Comparison of ENCODE assay signal across 11 cellular contexts in the genomic region with DNA sequence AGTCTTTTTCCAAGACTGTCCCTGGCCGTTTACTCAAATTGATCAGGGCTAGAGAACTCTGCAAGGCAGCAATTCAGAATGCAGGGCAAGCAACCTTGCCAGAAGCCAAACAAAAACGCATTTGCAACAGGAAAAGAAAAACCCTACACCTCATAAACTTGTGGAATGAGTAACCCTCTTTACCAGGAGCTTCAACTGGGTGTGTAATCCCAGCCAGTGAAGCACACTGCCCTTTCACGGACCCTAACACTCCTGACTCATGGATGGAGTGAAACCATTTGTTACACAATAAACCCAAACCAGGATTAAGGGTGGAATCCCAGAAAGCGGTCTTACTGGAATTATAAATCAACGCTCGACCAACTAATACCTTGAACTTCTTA. TPM values are rescaled to one million over a fixed set of nuclear protein-coding genes. Genes with fewer than 3 reads are reported as not detected.
DNase-seq lines count a peak whose midpoint lies in the region; ATAC-seq and TF ChIP-seq lines count a peak whose summit lies in the region.
"Had no signal": no experiment of that assay in that cellular context is flagged by ENCODE, and none has a peak within 500 bp of the region (broad histone marks: within the 10 kb centered on the region; RNA-seq: fewer than 3 reads in every experiment).

No MANE protein-coding gene starts in this region.

- no peak for TF ChIP-seq CTCF in RWPE2 (IDR thresholded peaks at IDR 0.05; ENCODE audit: poor library complexity, severe bottlenecking)
- TF ChIP-seq CTCF in esophagus squamous epithelium (IDR thresholded peaks at IDR 0.05): no peak

- peak; percentile 99 for ATAC-seq in RWPE2 (ENCODE audit: low read depth)
- ATAC-seq in HG03432 (IDR thresholded peaks at IDR 0.05; ENCODE audit: unreplicated experiment): no peak
- no peak for ATAC-seq in activated CD4-positive, CD25-positive, alpha-beta regulatory T cell treated with anti-CD3 and anti-CD28 coated beads, Interleukin-2, amount 50 U/mL, for 24 hours

- no peaks in the 10 kb centered on the region for H3K27me3 ChIP-seq in RWPE2 (ENCODE audit: insufficient read depth, poor library complexity, severe bottlenecking)
- no peaks in the 10 kb centered on the region for H3K27me3 ChIP-seq in esophagus squamous epithelium

- peaks cover 7% of the 10 kb centered on the region for H3K27me3 Mint-ChIP-seq in activated CD4-positive, alpha-beta memory T cell treated with anti-CD3 and anti-CD28 coated beads for 36 hours

- H3K9me3 Mint-ChIP-seq in activated CD4-positive, alpha-beta memory T cell treated with anti-CD3 and anti-CD28 coated beads for 36 hours: no peaks in the 10 kb centered on the region

- H3K4me3 ChIP-seq in RWPE2 (ENCODE audit: severe bottlenecking) (no peak overlapping the region), esophagus squamous epithelium (no peak overlapping the region)

- H3K36me3 ChIP-seq in RWPE2 (ENCODE audit: low read depth) (peaks cover 88% of the 10 kb centered on the region), esophagus squamous epithelium (peaks cover 7 to 84% (median 10%) of the 10 kb centered on the region in 3 donors)

- H3K27ac ChIP-seq in RWPE2 (ENCODE audit: poor library complexity, severe bottlenecking): peak overlapping the region; percentile 99
- H3K27ac ChIP-seq in esophagus squamous epithelium: peak overlapping the region; percentile 49 to 72 (median 54)

- no peaks in the 10 kb centered on the region for H3K4me1 Mint-ChIP-seq in activated CD4-positive, alpha-beta memory T cell treated with anti-CD3 and anti-CD28 coated beads for 36 hours (ENCODE audit: low read depth)

- H3K4me1 ChIP-seq in RWPE2 (ENCODE audit: insufficient read depth, poor library complexity, severe bottlenecking): peaks cover 20% of the 10 kb centered on the region
- H3K4me1 ChIP-seq in esophagus squamous epithelium: peaks cover 4 to 21% (median 14%) of the 10 kb centered on the region in 3 donors

- intact Hi-C loops in esophagus squamous epithelium (cut with DNase I): no loop called here
- intact Hi-C loops in activated CD4-positive, alpha-beta memory T cell treated with anti-CD3 and anti-CD28 coated beads for 36 hours (cut with micrococcal nuclease): no loop called here

- no peaks in the 10 kb centered on the region for H3K36me3 Mint-ChIP-seq in activated CD4-positive, alpha-beta memory T cell treated with anti-CD3 and anti-CD28 coated beads for 36 hours

- TF ChIP-seq POLR2A in esophagus squamous epithelium (IDR thresholded peaks at IDR 0.05): no peak

- WGBS in esophagus squamous epithelium, 2 donors: 26 to 54% methylated on average over 6 of the region's 6 CpGs

- no peaks in the 10 kb centered on the region for H3K9me3 ChIP-seq in RWPE2 (ENCODE audit: severe bottlenecking)
- no peaks in the 10 kb centered on the region for H3K9me3 ChIP-seq in esophagus squamous epithelium

- DNase-seq in ELR (ENCODE audit: low read depth) (peak; percentile 97), RWPE2 (ENCODE audit: low spot score) (peak; percentile 92), esophagus squamous epithelium (lab: John Stamatoyannopoulos, UW) (no peak), renal cortical epithelial cell (ENCODE audit: low read depth) (peak; percentile 99)
- no peak for DNase-seq in activated CD4-positive, alpha-beta T cell treated with anti-CD3 and anti-CD28 coated beads, Interleukin-2, amount 50 U/mL, for 48 hours
- no peak for DNase-seq in activated CD4-positive, alpha-beta memory T cell treated with anti-CD3 and anti-CD28 coated beads for 36 hours
- DNase-seq: activated T-cell treated with anti-CD3 and anti-CD28 coated beads, Interleukin-2, amount 50 U/mL, for 1 hour; NK-92 treated with Interleukin-12 subunit alpha and Interleukin-12 subunit beta, amount 100 ng/mL, for 24 hours had no signal

- CTCF ChIA-PET in activated CD4-positive, alpha-beta memory T cell treated with anti-CD3 and anti-CD28 coated beads for 36 hours (lab: Charles Lee): no interaction called here

- H3K4me3 Mint-ChIP-seq in activated CD4-positive, alpha-beta memory T cell treated with anti-CD3 and anti-CD28 coated beads for 36 hours: no peak overlapping the region
- H3K4me3 Mint-ChIP-seq: neural crest cell had no signal

- POLR2A ChIA-PET in activated CD4-positive, alpha-beta memory T cell treated with anti-CD3 and anti-CD28 coated beads for 36 hours (lab: Charles Lee): no interaction called here

- H3K27ac Mint-ChIP-seq in activated CD4-positive, alpha-beta memory T cell treated with anti-CD3 and anti-CD28 coated beads for 36 hours: no peak overlapping the region

RNA-seq across cellular contexts. Expression of a gene that starts 14.8 kb away (rescaled TPM):
- not detected for total RNA-seq in esophagus squamous epithelium
- total RNA-seq in renal cortical epithelial cell: not detected in 2 replicates
- total RNA-seq in activated CD4-positive, alpha-beta memory T cell treated with anti-CD3 and anti-CD28 coated beads for 36 hours: not detected
- total RNA-seq: neural crest cell had no signal

Comparison
In these comparisons a context has a peak if more than half of its experiments do, and no peak if none do; other contexts are left out.
1. DNase-seq: peak in ELR (single experiment), RWPE2 (single experiment) and renal cortical epithelial cell (single experiment); none in esophagus squamous epithelium (single experiment), activated CD4-positive, alpha-beta T cell treated with anti-CD3 and anti-CD28 coated beads, Interleukin-2, amount 50 U/mL, for 48 hours (0 of 2) and activated CD4-positive, alpha-beta memory T cell treated with anti-CD3 and anti-CD28 coated beads for 36 hours (single experiment).